8 cellular contexts compared by ENCODE assay signal in the genomic region with DNA sequence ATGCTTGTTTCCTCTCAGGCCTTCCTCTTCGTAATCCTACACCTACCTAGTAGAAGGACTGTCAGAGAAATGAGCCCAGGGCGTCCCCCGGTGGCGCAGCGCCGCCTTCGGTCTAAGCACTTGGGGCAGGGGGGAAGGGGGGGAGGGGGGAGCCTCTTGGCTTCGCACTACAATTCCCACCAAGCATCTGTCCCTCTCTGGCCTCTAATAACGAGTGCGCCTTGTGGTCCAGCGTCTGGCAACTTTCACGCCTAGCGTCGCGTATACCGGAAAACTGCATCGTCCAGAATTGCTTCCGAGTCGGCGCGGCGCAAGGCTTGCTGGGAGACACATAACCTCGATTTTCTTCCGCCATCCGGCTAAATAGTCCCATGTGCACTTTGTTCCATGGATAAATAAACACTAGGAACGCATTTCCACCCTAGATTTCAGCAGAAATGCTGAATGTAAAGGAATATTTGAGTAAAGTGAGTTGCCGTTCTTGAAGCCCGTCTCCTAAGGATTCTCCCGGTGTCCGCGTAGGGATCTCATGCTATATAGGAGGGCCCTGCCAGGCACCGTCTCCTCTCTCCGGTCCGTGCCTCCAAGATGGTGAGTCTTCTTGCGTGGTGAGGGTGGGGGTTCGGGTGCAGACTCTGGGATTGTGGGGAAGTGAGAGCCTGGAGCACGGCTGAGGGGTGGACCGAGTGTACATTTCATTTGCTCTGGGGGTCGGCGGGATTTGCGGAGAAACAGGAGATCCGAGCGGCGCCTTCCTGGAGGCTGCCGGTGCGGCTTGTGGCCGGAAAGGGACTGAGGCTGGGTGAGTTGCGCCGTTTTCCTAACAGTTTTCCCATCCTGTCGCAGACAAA. TPM values are rescaled to one million over a fixed set of nuclear protein-coding genes. Genes with fewer than 3 reads are reported as not detected.
DNase-seq lines count a peak whose midpoint lies in the region; ATAC-seq and TF ChIP-seq lines count a peak whose summit lies in the region.

Gene RPS26, plus strand, starts transcription at position 340 of the 851 bp plus-strand sequence. Its CDS starts 249 bp downstream, at position 589.

- peak; percentile 17 for TF ChIP-seq CTCF in mucosa of descending colon (IDR thresholded peaks at IDR 0.05)

- DNase-seq in DMS153 treated with DMSO at 0.1 percent for 48 hours (lab: John Stamatoyannopoulos, UW; ENCODE audit: unreplicated experiment): peak; percentile 97
- peak; percentile 99 for DNase-seq in OCI-M1 (lab: John Stamatoyannopoulos, UW)
- DNase-seq in activated T-cell treated with anti-CD3 and anti-CD28 coated beads for 4 hours: peak; percentile 81
- DNase-seq in epithelial cell of prostate (ENCODE audit: low read depth, low spot score): peak; percentile 94
- DNase-seq in mucosa of descending colon: peak; percentile 94 to 97 (median 95)
- peak; percentile 84 for DNase-seq in stimulated activated CD8-positive, alpha-beta memory T cell treated with anti-CD3 and anti-CD28 coated beads, Interleukin-4, amount 100 ng/mL, for 24 hours (ENCODE audit: low read depth)

- peak within 1 kb of the TSS; percentile 88 to 99 (median 98) for H3K27ac Mint-ChIP-seq in IgD-negative memory B cell

- peaks cover 8 to 13% (median 12%) of the 10 kb centered on the region in 3 donors for H3K4me1 Mint-ChIP-seq in IgD-negative memory B cell

- H3K4me3 Mint-ChIP-seq in IgD-negative memory B cell: peak within 1 kb of the TSS; percentile 91 to 100 (median 98)

- H3K27me3 Mint-ChIP-seq in IgD-negative memory B cell: no peaks in the 10 kb centered on the region

- peaks cover 5% of the 10 kb centered on the region for H3K36me3 Mint-ChIP-seq in IgD-negative memory B cell

- no peaks in the 10 kb centered on the region for H3K9me3 ChIP-seq in mucosa of descending colon

- peaks cover 20% of the 10 kb centered on the region for H3K4me1 ChIP-seq in mucosa of descending colon (ENCODE audit: low read depth)

- H3K36me3 ChIP-seq in mucosa of descending colon (ENCODE audit: low read depth): no peaks in the 10 kb centered on the region

- peak within 1 kb of the TSS; percentile 70 for H3K4me3 ChIP-seq in mucosa of descending colon

- ATAC-seq in GM21529 (IDR thresholded peaks at IDR 0.05; ENCODE audit: unreplicated experiment) (peak; percentile 91), mucosa of descending colon (peak; percentile 94)

- H3K27ac ChIP-seq in epithelial cell of prostate: peak within 1 kb of the TSS; percentile 88

- intact Hi-C loops in mucosa of descending colon (cut with DNase I, micrococcal nuclease): no loop called here

- no peaks in the 10 kb centered on the region for H3K9me3 Mint-ChIP-seq in IgD-negative memory B cell

RNA-seq across cellular contexts. Expression of gene RPS26, which starts in this region (rescaled TPM):
- 1,297 TPM for polyA plus RNA-seq in IgD-negative memory B cell
- 10 to 100 TPM; 28.8 to 81.1 (median 34.5) TPM for total RNA-seq in mucosa of descending colon

Comparison
In these comparisons a context has a peak if more than half of its experiments do, and no peak if none do; other contexts are left out.
1. Peak in every context shown above with its lines: DNase-seq, ATAC-seq, H3K4me3 ChIP-seq and H3K27ac ChIP-seq.